In genomic region chr5:2014058-2014610, GRCh38 we compare ENCODE assay signal across 19 cellular contexts.
DNase-seq lines count a peak whose midpoint lies in the region; ATAC-seq and TF ChIP-seq lines count a peak whose summit lies in the region.
"Had no signal": no experiment of that assay in that cellular context is flagged by ENCODE, and none has a peak within 500 bp of the region (broad histone marks: within the 10 kb centered on the region; RNA-seq: fewer than 3 reads in every experiment).

No MANE protein-coding gene starts in this region.

- no peaks in the 10 kb centered on the region for H3K9me2 ChIP-seq in HCT116 (ENCODE audit: insufficient read depth)

- H3K4me2 ChIP-seq in mammary epithelial cell (ENCODE audit: insufficient read depth, low read depth, low read length) (no peak overlapping the region), HCT116 (ENCODE audit: low read length) (no peak overlapping the region)

- no peak for ATAC-seq in HCT116

- H3K9ac ChIP-seq in mammary epithelial cell (ENCODE audit: insufficient read depth, low read length): no peak overlapping the region
- H3K9ac ChIP-seq in HCT116 (ENCODE audit: low read length): no peak overlapping the region
- no peak overlapping the region for H3K9ac ChIP-seq in endodermal cell (ENCODE audit: extremely low read depth, low read length, poor library complexity, severe bottlenecking)

- H3K36me3 Mint-ChIP-seq in MCF 10A (ENCODE audit: insufficient read depth, unreplicated experiment) (no peaks in the 10 kb centered on the region), endodermal cell (ENCODE audit: low read depth) (no peaks in the 10 kb centered on the region)

- H3K4me3 ChIP-seq in mammary epithelial cell (replicated peaks in 1 of 3; ENCODE audit: insufficient read depth in 1 of 3, low read depth in 2 of 3, low read length in 3 of 3) (no peak overlapping the region), HCT116 (replicated peaks in 1 of 2; ENCODE audit: low read depth in 1 of 2, low read length in 2 of 2) (no peak overlapping the region), endodermal cell (ENCODE audit: low read length) (no peak overlapping the region), thyroid gland (replicated peaks in 1 of 3) (no peak overlapping the region)
- H3K4me3 ChIP-seq: SK-N-MC had no signal

- dilution Hi-C loops in mammary epithelial cell (cut with HindIII; ENCODE audit: low sequenced_read_pairs): no loop called here

- in situ Hi-C loops in mammary epithelial cell (cut with MboI; ENCODE audit: low sequenced_read_pairs in 2 of 2): loop anchor here (25.0 kb wide), 2 partner anchors 227 to 252 kb away; partner anchors contain the start of gene MRPL36 (in 1 of the 2)

- H3K4me1 ChIP-seq in mammary epithelial cell (ENCODE audit: insufficient read depth, low read length) (peaks cover 13% of the 10 kb centered on the region), HCT116 (ENCODE audit: control insufficient read depth in 1 of 2, insufficient read depth in 2 of 2, low read length in 2 of 2) (no peaks in the 10 kb centered on the region), endodermal cell (ENCODE audit: control insufficient read depth, insufficient read depth, low read length) (no peaks in the 10 kb centered on the region), thyroid gland (peaks cover 0 to 6% of the 10 kb centered on the region in 2 donors)

- TF ChIP-seq POLR2A in HCT116 (IDR thresholded peaks at IDR 0.05; ENCODE audit: borderline replicate concordance, extremely low read depth, insufficient read depth, insufficient read length): no peak
- TF ChIP-seq POLR2A in thyroid gland (IDR thresholded peaks at IDR 0.05): no peak

- no peak overlapping the region for H3K4me3 Mint-ChIP-seq in MCF 10A (ENCODE audit: unreplicated experiment)
- no peak overlapping the region for H3K4me3 Mint-ChIP-seq in endodermal cell
- H3K4me3 Mint-ChIP-seq: H9, HFFc6 had no signal

- H3K9me3 ChIP-seq in mammary epithelial cell (replicated peaks; ENCODE audit: insufficient read depth, low read length): no peaks in the 10 kb centered on the region
- no peaks in the 10 kb centered on the region for H3K9me3 ChIP-seq in HCT116 (ENCODE audit: control insufficient read depth in 1 of 2, insufficient read depth in 1 of 2, low read depth in 1 of 2, low read length in 2 of 2)
- no peaks in the 10 kb centered on the region for H3K9me3 ChIP-seq in endodermal cell (ENCODE audit: control insufficient read depth, low read length)
- no peaks in the 10 kb centered on the region for H3K9me3 ChIP-seq in thyroid gland

- CTCF ChIA-PET in mammary epithelial cell (lab: Charles Lee; ENCODE audit: low non-redundant PET) (no interaction called here), MCF 10A (lab: Yijun Ruan, JAX) (no interaction called here), HCT116 (lab: Charles Lee) (no interaction called here)

- POLR2A ChIA-PET in MCF 10A (lab: Yijun Ruan, JAX) (no interaction called here), HCT116 (lab: Charles Lee) (no interaction called here)

- H3K9me3 Mint-ChIP-seq in MCF 10A (ENCODE audit: unreplicated experiment): no peaks in the 10 kb centered on the region
- H3K9me3 Mint-ChIP-seq in endodermal cell: no peaks in the 10 kb centered on the region
- H3K9me3 Mint-ChIP-seq: H9 had no signal

- TF ChIP-seq RAD21 in HCT116 (IDR thresholded peaks at IDR 0.05; ENCODE audit: low read depth): peak; percentile 15; the same call in 1 of the 2 replicates

- H4K20me1 ChIP-seq in mammary epithelial cell (ENCODE audit: insufficient read depth, low read length): no peaks in the 10 kb centered on the region
- H4K20me1 ChIP-seq in HCT116 (ENCODE audit: insufficient read depth): no peaks in the 10 kb centered on the region

- TF ChIP-seq CTCF in mammary epithelial cell (conservative IDR thresholded peaks at IDR 0.05 in 1 of 2, IDR thresholded peaks at IDR 0.05 in 1 of 2; ENCODE audit: extremely low read depth in 1 of 2, insufficient read depth in 1 of 2, low read depth in 1 of 2, low read length in 2 of 2) (no peak), MCF 10A (IDR thresholded peaks at IDR 0.05; ENCODE audit: unreplicated experiment) (no peak), HCT116 (IDR thresholded peaks at IDR 0.05 in 2 of 3, conservative IDR thresholded peaks at IDR 0.05 in 1 of 3; ENCODE audit: borderline replicate concordance in 1 of 3, insufficient read depth in 1 of 3, low read depth in 2 of 3, low read length in 2 of 3) (no peak), endodermal cell (conservative IDR thresholded peaks at IDR 0.05) (no peak), thyroid gland (IDR thresholded peaks at IDR 0.05) (no peak)

- H3K27ac ChIP-seq in mammary epithelial cell (ENCODE audit: insufficient read depth, low read depth, low read length) (no peak overlapping the region), HCT116 (ENCODE audit: low read depth, low read length) (no peak overlapping the region), endodermal cell (ENCODE audit: low read depth, low read length) (no peak overlapping the region), thyroid gland (no peak overlapping the region)
- H3K27ac ChIP-seq: SK-N-MC had no signal

- H2AFZ ChIP-seq in mammary epithelial cell (ENCODE audit: low read depth, low read length): peak overlapping the region; percentile 14
- no peak overlapping the region for H2AFZ ChIP-seq in HCT116 (ENCODE audit: low read depth, low read length, poor library complexity, severe bottlenecking)

- intact Hi-C loops in mammary epithelial cell (cut with micrococcal nuclease) (no loop called here), MCF 10A (cut with micrococcal nuclease) (no loop called here), HCT116 (cut with micrococcal nuclease) (loop anchor here (10.0 kb wide), 1 partner anchor 129 kb away; the partner anchor contains the start of gene IRX4), thyroid gland (cut with DNase I) (no loop called here)

- no peak overlapping the region for H3K27ac Mint-ChIP-seq in MCF 10A (ENCODE audit: low read depth, unreplicated experiment)
- H3K27ac Mint-ChIP-seq in endodermal cell: no peak overlapping the region
- H3K27ac Mint-ChIP-seq: H9, HFFc6 had no signal

- WGBS in mammary epithelial cell (ENCODE audit: low coverage, missing lambda C conversion rate): 46% methylated on average over 12 of the region's 12 CpGs
- WGBS in endodermal cell (ENCODE audit: insufficient coverage in 1 of 2, insufficient read length in 1 of 2), 2 experiments: 90 to 93% methylated on average over 11 to 12 of the region's 12 CpGs
- 39 to 55% methylated on average over 11 to 12 of the region's 12 CpGs for WGBS in thyroid gland, 2 donors

- no peaks in the 10 kb centered on the region for H3K27me3 ChIP-seq in mammary epithelial cell (ENCODE audit: insufficient read depth, low read length)
- peaks cover 8% of the 10 kb centered on the region; the same call in 1 of the 2 replicates for H3K27me3 ChIP-seq in HCT116 (ENCODE audit: insufficient read depth, low read length)
- no peaks in the 10 kb centered on the region for H3K27me3 ChIP-seq in endodermal cell (ENCODE audit: control insufficient read depth, insufficient read depth, low read length, poor library complexity, severe bottlenecking)
- H3K27me3 ChIP-seq in thyroid gland: no peaks in the 10 kb centered on the region

- no peaks in the 10 kb centered on the region for H3K4me1 Mint-ChIP-seq in MCF 10A (ENCODE audit: insufficient read depth, unreplicated experiment)
- peaks cover 2% of the 10 kb centered on the region for H3K4me1 Mint-ChIP-seq in endodermal cell
- H3K4me1 Mint-ChIP-seq: H9 had no signal

- RAD21 ChIA-PET in HCT116 (lab: Charles Lee; ENCODE audit: low non-redundant PET in 1 of 2, low total read pairs in 2 of 2, uncharacterized antibody in 2 of 2, unreplicated experiment in 2 of 2): no interaction called here

- H3K27me3 Mint-ChIP-seq in MCF 10A (ENCODE audit: insufficient read depth, unreplicated experiment) (no peaks in the 10 kb centered on the region), endodermal cell (ENCODE audit: insufficient read depth) (peaks cover 9% of the 10 kb centered on the region)

- DNase-seq in mammary epithelial cell (no peak), MCF 10A (ENCODE audit: unreplicated experiment) (no peak), HCT116 (ENCODE audit: low read depth, low spot score) (no peak), endodermal cell (peak; percentile 18), thyroid gland (peak; percentile 81 to 86)
- no peak for DNase-seq in stimulated activated CD4-positive, alpha-beta T cell treated with anti-CD3 and anti-CD28 coated beads, Interleukin-4, amount 100 ng/mL, for 4 hours
- DNase-seq in NK-92 treated with Interleukin-12 subunit alpha and Interleukin-12 subunit beta, amount 100 ng/mL, for 24 hours (lab: John Stamatoyannopoulos, UW): no peak
- DNase-seq: DMS153, DND-41, H9, HFFc6, MM.1S, NCI-H2029, NCI-H446, NCI-H524 treated with DMSO at 0.1 percent for 48 hours, NCI-H774, RPMI8226, SIG-M5 had no signal

- H3K79me2 ChIP-seq in mammary epithelial cell (ENCODE audit: insufficient read depth, low read length): no peaks in the 10 kb centered on the region
- no peaks in the 10 kb centered on the region for H3K79me2 ChIP-seq in HCT116 (ENCODE audit: insufficient read depth, low read length)

- no peaks in the 10 kb centered on the region for H3K36me3 ChIP-seq in mammary epithelial cell (ENCODE audit: insufficient read depth, low read length)
- no peaks in the 10 kb centered on the region for H3K36me3 ChIP-seq in HCT116 (ENCODE audit: control insufficient read depth in 1 of 2, insufficient read depth in 2 of 2, low read length in 2 of 2)
- no peaks in the 10 kb centered on the region for H3K36me3 ChIP-seq in endodermal cell (ENCODE audit: control insufficient read depth, insufficient read depth, low read length)
- H3K36me3 ChIP-seq in thyroid gland: no peaks in the 10 kb centered on the region

- BruUV-seq in mammary epithelial cell (replicated peaks; lab: Mats Ljungman, UMichigan) (no TSS peak), MCF 10A (replicated peaks; lab: Mats Ljungman, UMichigan) (no TSS peak), HCT116 (replicated peaks; lab: Mats Ljungman, UMichigan) (no TSS peak)

Comparison
In these comparisons a context has a peak if more than half of its experiments do, and no peak if none do; other contexts are left out.
1. DNase-seq: peak in endodermal cell (single experiment) and thyroid gland (2 of 2); none in mammary epithelial cell (single experiment), MCF 10A (single experiment), HCT116 (single experiment), stimulated activated CD4-positive, alpha-beta T cell treated with anti-CD3 and anti-CD28 coated beads, Interleukin-4, amount 100 ng/mL, for 4 hours (0 of 2) and NK-92 treated with Interleukin-12 subunit alpha and Interleukin-12 subunit beta, amount 100 ng/mL, for 24 hours (single experiment).